Comparison of ENCODE assay signal across 8 cellular contexts in genomic region chr19:40433391-40434216, GRCh38. TPM values are rescaled to one million over a fixed set of nuclear protein-coding genes. Genes with fewer than 3 reads are reported as not detected.
DNase-seq lines count a peak whose midpoint lies in the region; ATAC-seq and TF ChIP-seq lines count a peak whose summit lies in the region.

No MANE protein-coding gene starts in this region.

- H3K27me3 Mint-ChIP-seq in CD4-positive, alpha-beta T cell: no peaks in the 10 kb centered on the region
- H3K27me3 Mint-ChIP-seq in T-cell: no peaks in the 10 kb centered on the region
- H3K27me3 Mint-ChIP-seq in progenitor cell of endocrine pancreas: no peaks in the 10 kb centered on the region

- WGBS in right cardiac atrium: 1% methylated on average over 50 of the region's 50 CpGs

- H3K27ac Mint-ChIP-seq in CD4-positive, alpha-beta T cell: peak overlapping the region; percentile 93
- H3K27ac Mint-ChIP-seq in T-cell (peak overlapping the region; percentile 97 to 99), progenitor cell of endocrine pancreas (peak overlapping the region; percentile 99)

- no peaks in the 10 kb centered on the region for H3K27me3 ChIP-seq in CD4-positive, alpha-beta T cell (ENCODE audit: control insufficient read depth, insufficient read depth, low read length)
- no peaks in the 10 kb centered on the region for H3K27me3 ChIP-seq in right cardiac atrium (ENCODE audit: control insufficient read depth, insufficient read depth)

- peak overlapping the region; percentile 56 for H3K27ac ChIP-seq in CD4-positive, alpha-beta T cell (ENCODE audit: low read depth, low read length)
- peak overlapping the region; percentile 100 for H3K27ac ChIP-seq in right cardiac atrium (ENCODE audit: low read length)

- CTCF ChIA-PET in CD4-positive, alpha-beta T cell (lab: Charles Lee): interaction anchor here (1.4 kb wide), 1 partner anchor 13 kb away, joined by 6 read pairs; no protein-coding TSS in a partner anchor
- CTCF ChIA-PET in T-cell (lab: Charles Lee): no interaction called here

- intact Hi-C loops in CD4-positive, alpha-beta T cell (cut with DNase I, micrococcal nuclease): no loop called here
- intact Hi-C loops in right cardiac atrium (cut with DNase I): no loop called here

- peaks cover 4% of the 10 kb centered on the region for H3K36me3 Mint-ChIP-seq in CD4-positive, alpha-beta T cell (ENCODE audit: low read depth)
- no peaks in the 10 kb centered on the region for H3K36me3 Mint-ChIP-seq in T-cell
- H3K36me3 Mint-ChIP-seq in progenitor cell of endocrine pancreas (ENCODE audit: insufficient read depth): no peaks in the 10 kb centered on the region

- in situ Hi-C loops in astrocyte of the cerebellum (cut with HindIII; ENCODE audit: low sequenced_read_pairs): no loop called here

- no peaks in the 10 kb centered on the region for H3K9me3 Mint-ChIP-seq in CD4-positive, alpha-beta T cell
- no peaks in the 10 kb centered on the region for H3K9me3 Mint-ChIP-seq in T-cell
- H3K9me3 Mint-ChIP-seq in progenitor cell of endocrine pancreas (ENCODE audit: low read depth): peaks cover 3% of the 10 kb centered on the region

- peak; percentile 22 to 66 (median 39) for DNase-seq in CD4-positive, alpha-beta T cell
- DNase-seq in NCI-H1048 (lab: John Stamatoyannopoulos, UW): peak; percentile 40
- DNase-seq in T-cell: peak in 31 of 34 experiments; percentile 22 to 61 (median 43)
- DNase-seq in astrocyte of the cerebellum (ENCODE audit: low read depth): peak; percentile 65
- peak; percentile 93 to 98 (median 95) for DNase-seq in right cardiac atrium
- peak; percentile 49 for DNase-seq in progenitor cell of endocrine pancreas (ENCODE audit: low spot score, unreplicated experiment)

- H3K4me1 ChIP-seq in right cardiac atrium (ENCODE audit: control insufficient read depth, insufficient read depth, low read length): no peaks in the 10 kb centered on the region

- no peak for TF ChIP-seq CTCF in CD4-positive, alpha-beta T cell (IDR thresholded peaks at IDR 0.05)
- no peak for TF ChIP-seq CTCF in astrocyte of the cerebellum (IDR thresholded peaks at IDR 0.05; ENCODE audit: low read depth, low read length, missing control alignments)
- TF ChIP-seq CTCF in progenitor cell of endocrine pancreas (IDR thresholded peaks at IDR 0.05; ENCODE audit: unreplicated experiment): no peak

- H3K4me1 Mint-ChIP-seq in CD4-positive, alpha-beta T cell (ENCODE audit: low read depth): peaks cover 14% of the 10 kb centered on the region
- H3K4me1 Mint-ChIP-seq in T-cell: peaks cover 7 to 21% (median 15%) of the 10 kb centered on the region in 3 donors
- peaks cover 9% of the 10 kb centered on the region for H3K4me1 Mint-ChIP-seq in progenitor cell of endocrine pancreas (ENCODE audit: low read depth)

- peak; percentile 88 for ATAC-seq in CD4-positive, alpha-beta T cell (ENCODE audit: poor library complexity)
- ATAC-seq in GM21381 (IDR thresholded peaks at IDR 0.05; ENCODE audit: unreplicated experiment): peak; percentile 65
- peak; percentile 84 to 94 (median 89) for ATAC-seq in T-cell (replicated peaks in 1 of 4)
- ATAC-seq in right cardiac atrium: peak; percentile 98 to 99
- ATAC-seq in HG03439 (IDR thresholded peaks at IDR 0.05; ENCODE audit: unreplicated experiment): no peak

- H3K9me3 ChIP-seq in CD4-positive, alpha-beta T cell (ENCODE audit: control insufficient read depth, low read length): no peaks in the 10 kb centered on the region
- H3K9me3 ChIP-seq in right cardiac atrium (ENCODE audit: control insufficient read depth, low read length): no peaks in the 10 kb centered on the region

- H3K4me3 ChIP-seq in astrocyte of the cerebellum (ENCODE audit: low read depth, low read length): peak overlapping the region; percentile 40
- peak overlapping the region; percentile 88 for H3K4me3 ChIP-seq in right cardiac atrium (ENCODE audit: low read length)

- POLR2A ChIA-PET in CD4-positive, alpha-beta T cell (lab: Charles Lee): interaction anchor here (1.1 to 4.2 kb wide), 5 partner anchors 7 to 32 kb away, joined by 3 to 23 read pairs (median 7); partner anchors contain the start of genes BLVRB, SERTAD1 and SERTAD3
- POLR2A ChIA-PET in T-cell (lab: Charles Lee): interaction anchor here in 1 of 2 donors (0.7 kb wide), 1 partner anchor 990 kb away, joined by 4 read pairs; no protein-coding TSS in a partner anchor

- H3K4me3 Mint-ChIP-seq in CD4-positive, alpha-beta T cell: peak overlapping the region; percentile 95
- peak overlapping the region; percentile 87 to 95 (median 89) for H3K4me3 Mint-ChIP-seq in T-cell
- H3K4me3 Mint-ChIP-seq in progenitor cell of endocrine pancreas (ENCODE audit: low read depth): peak overlapping the region; percentile 73

RNA-seq across cellular contexts. Expression of gene SERTAD1, which starts 7.8 kb away (rescaled TPM):
- 10 to 100 TPM; 26.4 to 26.5 TPM for total RNA-seq in CD4-positive, alpha-beta T cell
- total RNA-seq in T-cell (10 to 100 TPM; 10.9 to 25.4 (median 13.3) TPM), right cardiac atrium (10 to 100 TPM in 2 of 4 donors, 1 to 10 TPM in 2; 8.9 to 14.4 (median 9.7) TPM), progenitor cell of endocrine pancreas (4.1 and 4.4 TPM in 2 replicates)
- polyA plus RNA-seq in right cardiac atrium: 18.4 TPM

RNA-seq across cellular contexts. Expression of gene SERTAD3, which starts 10.5 kb away (rescaled TPM):
- 10 to 100 TPM; 17.4 to 19.2 TPM for total RNA-seq in CD4-positive, alpha-beta T cell
- 10 to 100 TPM; 17.4 to 26.7 (median 24.7) TPM for total RNA-seq in T-cell
- 10 to 100 TPM; 31.5 to 48.2 (median 36.9) TPM for total RNA-seq in right cardiac atrium
- polyA plus RNA-seq in right cardiac atrium: 36.2 TPM
- 26.5 and 27.5 TPM in 2 replicates for total RNA-seq in progenitor cell of endocrine pancreas

RNA-seq across cellular contexts. Expression of gene PRX, which starts 20.4 kb away (rescaled TPM):
- total RNA-seq in CD4-positive, alpha-beta T cell: 1 to 10 TPM; 1.5 TPM
- total RNA-seq in T-cell (1 to 10 TPM; 2.0 to 4.4 (median 2.8) TPM), right cardiac atrium (1 to 10 TPM; 3.2 to 7.1 (median 4.8) TPM), progenitor cell of endocrine pancreas (0.96 and 1.2 TPM in 2 replicates)
- polyA plus RNA-seq in right cardiac atrium: 5.7 TPM

RNA-seq across cellular contexts. Expression of gene BLVRB, which starts 31.9 kb away (rescaled TPM):
- total RNA-seq in CD4-positive, alpha-beta T cell: 1 to 10 TPM; 4.3 to 5.2 TPM
- total RNA-seq in T-cell (10 to 100 TPM in 3 of 5 donors, 1 to 10 TPM in 2; 6.8 to 20.3 (median 16.4) TPM), right cardiac atrium (100 to 1,000 TPM in 1 of 4 donors, 10 to 100 TPM in 3; 72.0 to 102 (median 86.2) TPM), progenitor cell of endocrine pancreas (14.0 and 16.4 TPM in 2 replicates)
- 109 TPM for polyA plus RNA-seq in right cardiac atrium

RNA-seq across cellular contexts. Expression of gene SPTBN4, which starts 33.2 kb away (rescaled TPM):
- under 1 TPM; 0.59 to 0.88 TPM for total RNA-seq in CD4-positive, alpha-beta T cell
- total RNA-seq in T-cell (1 to 10 TPM in 1 of 5 donors, under 1 TPM in 4; 0.37 to 1.2 (median 0.66) TPM), right cardiac atrium (1 to 10 TPM; 3.2 to 6.4 (median 5.5) TPM), progenitor cell of endocrine pancreas (2.8 and 3.1 TPM in 2 replicates)
- 4.3 TPM for polyA plus RNA-seq in right cardiac atrium

Comparison
In these comparisons a context has a peak if more than half of its experiments do, and no peak if none do; other contexts are left out.
1. DNase-seq: peak in every context shown above with its lines; median percentile 95 in right cardiac atrium; 65 in astrocyte of the cerebellum; 49 in progenitor cell of endocrine pancreas; 43 in T-cell; 40 in NCI-H1048; 39 in CD4-positive, alpha-beta T cell.